12 cellular contexts compared by ENCODE assay signal in genomic region chr15:90650117-90650955, GRCh38.
DNase-seq lines count a peak whose midpoint lies in the region; ATAC-seq, FAIRE-seq and TF ChIP-seq lines count a peak whose summit lies in the region.
"Had no signal": no experiment of that assay in that cellular context is flagged by ENCODE, and none has a peak within 500 bp of the region (broad histone marks: within the 10 kb centered on the region; RNA-seq: fewer than 3 reads in every experiment).

No MANE protein-coding gene starts in this region.

- H3K4me3 ChIP-seq in HepG2 (replicated peaks in 1 of 3; ENCODE audit: insufficient read depth in 1 of 3, low read depth in 2 of 3, low read length in 3 of 3), result no peak overlapping the region
- no peak overlapping the region for H3K4me3 ChIP-seq in right lobe of liver
- no peak overlapping the region for H3K4me3 ChIP-seq in fibroblast of villous mesenchyme (ENCODE audit: low read depth, low read length)
- no peak overlapping the region for H3K4me3 ChIP-seq in pancreas
- H3K4me3 ChIP-seq: ovary had no signal

- no peak for TF ChIP-seq CTCF in HepG2 (CRISPR knock-in tag; IDR thresholded peaks at IDR 0.05)
- TF ChIP-seq CTCF in right lobe of liver (IDR thresholded peaks at IDR 0.05), result no peak
- TF ChIP-seq CTCF in fibroblast of villous mesenchyme (IDR thresholded peaks at IDR 0.05; ENCODE audit: insufficient read depth, low read depth, low read length), result no peak
- TF ChIP-seq CTCF in pancreas (IDR thresholded peaks at IDR 0.05), result no peak

- TF ChIP-seq EP300 in HepG2 (IDR thresholded peaks at IDR 0.05; ENCODE audit: low read depth in 2 of 2, low read length in 2 of 2), result no peak
- TF ChIP-seq EP300 in HepG2 (CRISPR knock-in tag; IDR thresholded peaks at IDR 0.05; ENCODE audit: borderline replicate concordance), result no peak

- BruUV-seq in HepG2 (replicated peaks; lab: Mats Ljungman, UMichigan), result no TSS peak

- H3K4me1 ChIP-seq in HepG2 (ENCODE audit: insufficient read depth, low read length), result peaks cover 34% of the 10 kb centered on the region
- no peaks in the 10 kb centered on the region for H3K4me1 ChIP-seq in right lobe of liver
- H3K4me1 ChIP-seq in pancreas, result peaks cover 0 to 4% (median 0%) of the 10 kb centered on the region in 3 donors

- no peak overlapping the region for H3K9ac ChIP-seq in HepG2 (ENCODE audit: insufficient read depth, low read depth, low read length)

- intact Hi-C loops in HepG2 (cut with micrococcal nuclease; ENCODE audit: unreplicated experiment) (no loop called here), right lobe of liver (cut with DNase I) (no loop called here), pancreas (cut with DNase I) (loop anchor here in 1 of 3 donors (5.0 kb wide), 1 partner anchor 227 kb away; no protein-coding TSS in a partner anchor)

- H4K20me1 ChIP-seq in HepG2 (ENCODE audit: insufficient read depth, low read length), result no peaks in the 10 kb centered on the region; the same call in 1 of the 2 replicates

- no peak for DNase-seq in HepG2 (ENCODE audit: low spot score)
- no peak for DNase-seq in right lobe of liver
- peak; percentile 14 for DNase-seq in RKO (ENCODE audit: low spot score)
- peak; percentile 90 for DNase-seq in fibroblast of villous mesenchyme (ENCODE audit: low read depth)
- no peak for DNase-seq in pancreas
- DNase-seq in NCI-H226, result no peak
- DNase-seq: cortex of kidney, H7, ovary, SHP77 treated with DMSO at 0.1 percent for 48 hours had no signal

- H3K27me3 ChIP-seq in HepG2 (ENCODE audit: control insufficient read depth in 1 of 2, insufficient read depth in 2 of 2, low read length in 2 of 2) (peaks cover 2% of the 10 kb centered on the region in 2 experiments; a peak in 2 of 5 replicates), right lobe of liver (no peaks in the 10 kb centered on the region), pancreas (no peaks in the 10 kb centered on the region)
- H3K27me3 ChIP-seq: ovary had no signal

- TF ChIP-seq POLR2A in HepG2 (IDR thresholded peaks at IDR 0.05; ENCODE audit: insufficient read depth in 1 of 2, low read depth in 2 of 2, low read length in 2 of 2) (no peak), right lobe of liver (IDR thresholded peaks at IDR 0.05) (no peak)

- no peaks in the 10 kb centered on the region for H3K36me3 ChIP-seq in HepG2 (replicated peaks in 1 of 2; ENCODE audit: control insufficient read depth in 1 of 2, insufficient read depth in 2 of 2, low read length in 2 of 2)
- H3K36me3 ChIP-seq in right lobe of liver, result no peaks in the 10 kb centered on the region
- no peaks in the 10 kb centered on the region for H3K36me3 ChIP-seq in pancreas
- H3K36me3 ChIP-seq: ovary had no signal

- no peak overlapping the region for H3K4me2 ChIP-seq in HepG2 (ENCODE audit: low read depth, low read length)

- ATAC-seq in HepG2, result no peak
- ATAC-seq in right lobe of liver, result no peak
- ATAC-seq in GM21423 (IDR thresholded peaks at IDR 0.05; ENCODE audit: unreplicated experiment), result no peak
- ATAC-seq in GM18861 (IDR thresholded peaks at IDR 0.05; ENCODE audit: unreplicated experiment), result no peak
- no peak for ATAC-seq in pancreas

- 33% methylated on average over 8 of the region's 8 CpGs for WGBS in HepG2 (ENCODE audit: low lambda C conversion rate)
- 71% methylated on average over 8 of the region's 8 CpGs for WGBS in right lobe of liver (ENCODE audit: insufficient coverage, low coverage, low lambda C conversion rate, missing lambda C conversion rate)
- 67 to 70% methylated on average over 8 of the region's 8 CpGs for WGBS in pancreas, 2 donors

- no peak for TF ChIP-seq RAD21 in HepG2 (CRISPR knock-in tag; IDR thresholded peaks at IDR 0.05)

- no peak overlapping the region for H2AFZ ChIP-seq in HepG2 (ENCODE audit: low read length)

- in situ Hi-C loops in HepG2 (cut with HindIII; ENCODE audit: extremely low pct_ligation_motif_present, low pct_unique_long_range_greater_than_20kb), result no loop called here

- no peak for FAIRE-seq in HepG2 (lab: Jason Lieb, UNC)
- FAIRE-seq in pancreas (lab: Jason Lieb, UNC), result no peak

- CTCF ChIA-PET in HepG2 (lab: Yijun Ruan, JAX; ENCODE audit: low intra/inter-chr PET ratio, low total read pairs), result interaction anchor here (2.7 kb wide), 1 partner anchor 43 kb away, joined by 18 read pairs; no protein-coding TSS in a partner anchor

- H3K79me2 ChIP-seq in HepG2 (ENCODE audit: insufficient read depth, low read length), result no peaks in the 10 kb centered on the region

- POLR2A ChIA-PET in HepG2 (lab: Yijun Ruan, JAX), result no interaction called here

- H3K9me3 ChIP-seq in HepG2 (ENCODE audit: low read length) (no peaks in the 10 kb centered on the region), right lobe of liver (no peaks in the 10 kb centered on the region), pancreas (no peaks in the 10 kb centered on the region)
- H3K9me3 ChIP-seq: ovary had no signal

- H3K27ac ChIP-seq in HepG2 (ENCODE audit: extremely low read length, insufficient read depth, low read length) (no peak overlapping the region), right lobe of liver (no peak overlapping the region), pancreas (no peak overlapping the region)

TF ChIP-seq in HepG2, 621 proteins besides CTCF, POLR2A, EP300 and RAD21:
- TF ChIP-seq ELF3 (CRISPR knock-in tag; IDR thresholded peaks at IDR 0.05), result no peak
- peak; percentile 76 for TF ChIP-seq NFE2L2 (IDR thresholded peaks at IDR 0.05; ENCODE audit: low read length)

Comparison
In these comparisons a context has a peak if more than half of its experiments do, and no peak if none do; other contexts are left out.
1. DNase-seq: peak in RKO (single experiment) and fibroblast of villous mesenchyme (single experiment); none in HepG2 (single experiment), right lobe of liver (0 of 3), pancreas (0 of 6) and NCI-H226 (single experiment).